30 cellular contexts compared by ENCODE assay signal in genomic region chr1:200112308-200112707, GRCh38.
"Had no signal": no experiment of that assay in that cellular context is flagged by ENCODE, and none has a peak within 500 bp of the region (broad histone marks: within the 10 kb centered on the region; RNA-seq: fewer than 3 reads in every experiment).

No MANE protein-coding gene starts in this region.

- H3K4me3 ChIP-seq: adrenal gland, body of pancreas, breast epithelium had no signal

- DNase-seq: activated B cell treated with CpG ODN at 0.5 μM for 24 hours; activated CD4-positive, alpha-beta memory T cell treated with anti-CD3 and anti-CD28 coated beads for 36 hours; activated CD4-positive, alpha-beta T cell treated with anti-CD3 and anti-CD28 coated beads for 4 hours; activated CD4-positive, alpha-beta T cell treated with anti-CD3 and anti-CD28 coated beads, Interleukin-2, amount 10 ng/mL, durations not matched to agents 24 days and 14 days; activated CD4-positive, alpha-beta T cell treated with anti-CD3 and anti-CD28 coated beads, Interleukin-2, amount 50 U/mL, for 1 hour; activated CD4-positive, alpha-beta T cell treated with anti-CD3 and anti-CD28 coated beads, Interleukin-2, amount 50 U/mL, for 4 hours; activated CD4-positive, CD25-positive, alpha-beta regulatory T cell treated with anti-CD3 and anti-CD28 coated beads, Interleukin-2, amount 50 U/mL, for 72 hours; activated CD8-positive, alpha-beta memory T cell treated with anti-CD3 and anti-CD28 coated beads, Interleukin-2, amount 50 U/mL, for 4 hours; activated CD8-positive, alpha-beta T cell treated with anti-CD3 and anti-CD28 coated beads for 36 hours; activated effector memory CD4-positive, alpha-beta T cell treated with anti-CD3 and anti-CD28 coated beads, Interleukin-2, amount 50 U/mL, for 16 hours; activated gamma-delta T cell treated with Interleukin-2 at 50 U/mL for 16 hours; activated naive CD4-positive, alpha-beta T cell; activated naive CD4-positive, alpha-beta T cell treated with anti-CD3 and anti-CD28 coated beads for 36 hours; activated naive CD4-positive, alpha-beta T cell treated with anti-CD3 and anti-CD28 coated beads, Interleukin-2, amount 50 U/mL, for 16 hours; activated naive CD8-positive, alpha-beta T cell treated with anti-CD3 and anti-CD28 coated beads for 36 hours; activated T-cell treated with anti-CD3 and anti-CD28 coated beads for 4 hours; activated T-cell treated with anti-CD3 and anti-CD28 coated beads, Interleukin-2, amount 50 U/mL, for 1 hour; activated T-cell treated with anti-CD3 and anti-CD28 coated beads, Interleukin-2, amount 50 U/mL, for 4 hours; activated T-cell treated with anti-CD3 and anti-CD28 coated beads, Interleukin-2, amount 50 U/mL, for 72 hours; adrenal gland; amniotic stem cell; aorta; body of pancreas; brain microvascular endothelial cell; central memory CD4-positive, alpha-beta T cell; T-helper 1 cell; T-helper 2 cell; T-helper 9 cell had no signal

- H3K9me3 ChIP-seq: adrenal gland, body of pancreas, breast epithelium had no signal

- H3K27ac ChIP-seq: adrenal gland, brain microvascular endothelial cell, breast epithelium, VCaP had no signal

- H3K36me3 ChIP-seq: adrenal gland, brain microvascular endothelial cell, breast epithelium had no signal

- H3K4me1 ChIP-seq: adrenal gland, breast epithelium had no signal

- H3K27me3 ChIP-seq: body of pancreas, brain microvascular endothelial cell, breast epithelium had no signal
